8 cellular contexts compared by ENCODE assay signal in the genomic region with DNA sequence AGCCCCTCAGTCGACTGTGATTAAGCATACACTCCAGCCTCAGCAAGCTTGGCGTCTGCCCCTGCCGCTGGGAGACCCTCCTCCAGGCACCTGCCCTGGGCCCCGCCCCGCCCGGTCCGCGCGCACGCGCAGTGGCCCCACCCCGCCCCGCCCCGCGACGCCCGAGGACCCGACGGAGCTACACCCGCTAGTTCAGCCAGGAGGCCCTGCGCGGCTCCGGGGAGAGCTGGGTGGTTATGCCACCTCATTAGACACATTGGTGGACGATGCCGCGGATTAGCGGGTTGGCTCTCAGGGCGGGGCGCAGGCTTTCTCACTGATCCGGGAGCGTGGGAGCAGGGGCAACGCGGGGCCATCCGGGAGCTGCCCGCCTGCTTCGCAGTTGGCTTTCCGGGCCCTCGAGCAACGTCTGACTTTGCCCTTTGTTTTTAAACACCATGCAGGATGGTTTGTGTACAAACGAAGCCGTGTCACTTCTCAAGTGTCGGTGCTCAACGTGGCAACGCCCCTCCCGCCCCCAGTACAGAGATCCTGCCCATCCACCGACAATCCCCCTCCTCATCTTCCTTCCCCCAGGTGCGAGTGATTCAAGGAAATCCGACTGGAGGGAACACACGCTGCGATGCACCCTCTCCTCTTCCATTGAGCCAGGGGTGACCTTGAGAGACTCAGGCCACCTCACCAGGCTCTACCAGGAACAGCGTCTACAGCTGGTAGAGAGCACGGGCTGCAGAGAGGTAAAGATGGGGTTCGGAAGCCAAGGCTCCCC.
A peak's percentile ranks its signal among the peaks of the same experiment; 100 is the strongest.
DNase-seq lines count a peak whose midpoint lies in the region; FAIRE-seq lines count a peak whose summit lies in the region.

No MANE protein-coding gene starts in this region.

- FAIRE-seq in GM19239 (lab: Jason Lieb, UNC): no peak

- DNase-seq in GM19239 (ENCODE audit: insufficient read length, low spot score) (peak; percentile 67), NAMALWA (ENCODE audit: low spot score) (peak; percentile 38), kidney tubule cell (ENCODE audit: low spot score) (peak; percentile 48), NCI-H1694 treated with DMSO at 0.1 percent for 48 hours (lab: John Stamatoyannopoulos, UW) (no peak), GDM1 (lab: John Stamatoyannopoulos, UW) (no peak)
- DNase-seq in activated CD4-positive, alpha-beta T cell treated with anti-CD3 and anti-CD28 coated beads for 24 hours (ENCODE audit: low read depth in 2 of 2): peak; percentile 57 to 63
- DNase-seq in central memory CD4-positive, alpha-beta T cell: peak; percentile 67
- peak; percentile 75 for DNase-seq in stimulated activated CD4-positive, alpha-beta T cell treated with anti-CD3 and anti-CD28 coated beads, Interleukin-1b, Interleukin-23, amount 100 ng/mL, for 48 hours

Comparison
In these comparisons a context has a peak if more than half of its experiments do, and no peak if none do; other contexts are left out.
1. DNase-seq: peak in GM19239 (single experiment), NAMALWA (single experiment), activated CD4-positive, alpha-beta T cell treated with anti-CD3 and anti-CD28 coated beads for 24 hours (2 of 2), central memory CD4-positive, alpha-beta T cell (single experiment), kidney tubule cell (single experiment) and stimulated activated CD4-positive, alpha-beta T cell treated with anti-CD3 and anti-CD28 coated beads, Interleukin-1b, Interleukin-23, amount 100 ng/mL, for 48 hours (single experiment); none in NCI-H1694 treated with DMSO at 0.1 percent for 48 hours (single experiment) and GDM1 (single experiment).